Comparison of ENCODE assay signal across 8 cellular contexts in the genomic region with DNA sequence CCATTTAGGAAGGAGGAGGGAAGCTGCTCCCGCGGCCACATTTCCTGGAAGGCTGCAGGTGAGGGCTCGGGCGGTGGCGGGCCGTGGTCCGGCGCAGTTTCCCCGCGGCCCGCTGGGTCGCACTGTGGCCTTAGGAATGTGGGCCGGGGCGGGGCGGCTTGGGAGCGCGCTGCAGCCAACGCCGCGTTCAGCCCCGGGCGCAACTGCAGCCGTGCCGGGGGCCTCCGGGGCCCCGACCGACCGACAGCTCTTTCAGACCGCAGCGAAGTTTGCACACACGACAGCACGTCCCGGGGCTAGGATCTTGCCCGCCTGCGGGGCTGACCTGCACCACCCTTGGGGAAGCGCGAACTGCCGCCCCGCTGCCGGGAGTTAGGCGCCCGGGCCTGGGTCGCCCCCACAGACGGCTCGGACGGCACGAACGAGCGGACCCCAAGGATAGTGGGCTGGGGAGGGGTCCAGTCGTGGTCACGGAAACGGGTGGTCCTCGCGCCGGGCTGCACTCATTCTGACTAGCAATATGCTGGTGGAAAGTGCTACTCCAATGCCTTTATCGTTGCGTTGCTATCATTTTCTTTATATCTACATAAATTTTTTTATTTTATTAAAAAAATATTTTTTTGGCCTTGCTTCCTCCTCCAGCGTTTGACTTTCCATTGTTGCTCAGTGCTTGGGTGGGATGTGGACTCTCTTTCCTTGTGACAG.
DNase-seq lines count a peak whose midpoint lies in the region; ATAC-seq and TF ChIP-seq lines count a peak whose summit lies in the region.

No MANE protein-coding gene starts in this region.

- CTCF ChIA-PET in GM10248 (lab: Yijun Ruan, JAX) = interaction anchor here (1.5 to 1.9 kb wide), 3 partner anchors 11 to 289 kb away, joined by 3 to 6 read pairs (median 5); no protein-coding TSS in a partner anchor

- H3K27ac ChIP-seq in VCaP (peak overlapping the region; percentile 93), iPS-20b (ENCODE audit: low read length) (no peak overlapping the region)

- peak; percentile 57 for TF ChIP-seq CTCF in GM10248 (IDR thresholded peaks at IDR 0.05; ENCODE audit: control extremely low read depth, extremely low read depth, low read depth, missing control alignments)
- TF ChIP-seq CTCF in VCaP (conservative IDR thresholded peaks at IDR 0.05) = peak; percentile 90

- POLR2A ChIA-PET in GM10248 (lab: Yijun Ruan, JAX) = no interaction called here

- in situ Hi-C loops in T47D (cut with HindIII; ENCODE audit: low pct_unique_long_range_greater_than_20kb, low sequenced_read_pairs) = no loop called here

- no peaks in the 10 kb centered on the region for H3K9me3 ChIP-seq in iPS-20b (ENCODE audit: insufficient read depth, low read depth, low read length)

- peaks cover 11% of the 10 kb centered on the region; the same call in 1 of the 2 replicates for H3K27me3 ChIP-seq in iPS-20b (ENCODE audit: insufficient read depth, low read length)

- H3K4me3 ChIP-seq in iPS-20b (ENCODE audit: low read length) (peak overlapping the region; percentile 65), skeletal muscle cell (ENCODE audit: low read depth, low read length) (peak overlapping the region; percentile 70)

- peaks cover 12% of the 10 kb centered on the region; the same call in 1 of the 2 replicates for H3K4me1 ChIP-seq in iPS-20b (ENCODE audit: insufficient read depth, low read length)

- DNase-seq in GM10248 (ENCODE audit: extremely low spot score) (peak; percentile 53), NCI-H146 (lab: John Stamatoyannopoulos, UW) (peak; percentile 76), T47D (ENCODE audit: low read depth in 1 of 2, low spot score in 1 of 2) (peak; percentile 52 to 70), skeletal muscle cell (ENCODE audit: low read depth) (no peak)

- ATAC-seq in GM21723 (IDR thresholded peaks at IDR 0.05; ENCODE audit: unreplicated experiment) = no peak
- ATAC-seq in GM21367 (IDR thresholded peaks at IDR 0.05; ENCODE audit: unreplicated experiment) = no peak

- H3K36me3 ChIP-seq in iPS-20b (ENCODE audit: insufficient read depth, low read depth, low read length) = no peaks in the 10 kb centered on the region

- peak overlapping the region; percentile 66; the same call in 1 of the 2 replicates for H3K9ac ChIP-seq in iPS-20b (ENCODE audit: low read depth, low read length)
